8 cellular contexts compared by ENCODE assay signal in genomic region chr5:83472213-83472507, GRCh38. TPM values are rescaled to one million over a fixed set of nuclear protein-coding genes. Genes with fewer than 3 reads are reported as not detected.
DNase-seq lines count a peak whose midpoint lies in the region; ATAC-seq and TF ChIP-seq lines count a peak whose summit lies in the region.
"Had no signal": no experiment of that assay in that cellular context is flagged by ENCODE, and none has a peak within 500 bp of the region (broad histone marks: within the 10 kb centered on the region; RNA-seq: fewer than 3 reads in every experiment).

No MANE protein-coding gene starts in this region.

- WGBS in smooth muscle cell (ENCODE audit: low lambda C conversion rate) = 0% methylated on average over 5 of the region's 5 CpGs

- H3F3A ChIP-seq in smooth muscle cell (ENCODE audit: low read depth) = peaks cover 29% of the 10 kb centered on the region

- H3K27ac Mint-ChIP-seq in glutamatergic neuron (ENCODE audit: unreplicated experiment) = peak overlapping the region; percentile 94

- H3K4me3 ChIP-seq in HAP-1 (peak overlapping the region; percentile 32), WERI-Rb-1 (ENCODE audit: low read depth, low read length) (peak overlapping the region; percentile 64), smooth muscle cell (peak overlapping the region; percentile 75)

- peaks cover 55% of the 10 kb centered on the region for H4K20me1 ChIP-seq in smooth muscle cell (ENCODE audit: low read depth)

- no peak for ATAC-seq in GM21367 (IDR thresholded peaks at IDR 0.05; ENCODE audit: unreplicated experiment)

- peak overlapping the region; percentile 90 for H3K9ac ChIP-seq in smooth muscle cell (ENCODE audit: low read depth)

- H3K4me2 ChIP-seq in smooth muscle cell = peak overlapping the region; percentile 99

- peaks cover 35% of the 10 kb centered on the region for H3K27me3 ChIP-seq in HAP-1 (ENCODE audit: low read depth)
- peaks cover 13% of the 10 kb centered on the region for H3K27me3 ChIP-seq in WERI-Rb-1 (ENCODE audit: insufficient read depth, low read depth, severe bottlenecking)
- H3K27me3 ChIP-seq in smooth muscle cell (ENCODE audit: low read depth) = no peaks in the 10 kb centered on the region

- peaks cover 19% of the 10 kb centered on the region for H3K4me1 Mint-ChIP-seq in glutamatergic neuron (ENCODE audit: low read depth, unreplicated experiment)

- in situ Hi-C loops in HAP-1 (cut with MboI; ENCODE audit: low sequenced_read_pairs) = no loop called here

- H3K9me3 Mint-ChIP-seq in glutamatergic neuron (ENCODE audit: unreplicated experiment) = peaks cover 14% of the 10 kb centered on the region

- TF ChIP-seq CTCF in WERI-Rb-1 (IDR thresholded peaks at IDR 0.05; ENCODE audit: low read depth, low read length) (no peak), glutamatergic neuron (IDR thresholded peaks at IDR 0.05; ENCODE audit: partially characterized antibody, unreplicated experiment) (no peak), smooth muscle cell (IDR thresholded peaks at IDR 0.05; ENCODE audit: borderline replicate concordance, insufficient read depth, poor library complexity, severe bottlenecking) (no peak)

- DNase-seq in HAP-1 (ENCODE audit: low spot score in 2 of 2) (no peak), WERI-Rb-1 (no peak), glutamatergic neuron (no peak), smooth muscle cell (lab: John Stamatoyannopoulos, UW; ENCODE audit: unreplicated experiment) (no peak), NCI-H1048 (lab: John Stamatoyannopoulos, UW) (no peak), MV-4-11 (lab: John Stamatoyannopoulos, UW) (no peak)

- H3K36me3 Mint-ChIP-seq in glutamatergic neuron (ENCODE audit: unreplicated experiment) = no peaks in the 10 kb centered on the region

- H3K4me1 ChIP-seq in HAP-1 (peaks cover 16% of the 10 kb centered on the region), smooth muscle cell (ENCODE audit: low read depth) (peaks cover 56% of the 10 kb centered on the region)

- H3K4me3 Mint-ChIP-seq in glutamatergic neuron (ENCODE audit: unreplicated experiment) = peak overlapping the region; percentile 99

- H3K9me3 ChIP-seq in HAP-1 (no peaks in the 10 kb centered on the region), WERI-Rb-1 (ENCODE audit: severe bottlenecking) (no peaks in the 10 kb centered on the region), smooth muscle cell (replicated peaks; ENCODE audit: low read depth) (no peaks in the 10 kb centered on the region)

- no peaks in the 10 kb centered on the region for H3K36me3 ChIP-seq in HAP-1 (replicated peaks)
- H3K36me3 ChIP-seq in WERI-Rb-1 = no peaks in the 10 kb centered on the region
- H3K36me3 ChIP-seq in smooth muscle cell (ENCODE audit: low read depth) = no peaks in the 10 kb centered on the region

- peaks cover 84% of the 10 kb centered on the region for H3K79me2 ChIP-seq in smooth muscle cell (ENCODE audit: low read depth)

- peaks cover 15% of the 10 kb centered on the region for H3K27me3 Mint-ChIP-seq in glutamatergic neuron (ENCODE audit: unreplicated experiment)

- no peak overlapping the region for H2AFZ ChIP-seq in smooth muscle cell (ENCODE audit: low read depth)

- H3K27ac ChIP-seq in WERI-Rb-1 (no peak overlapping the region), smooth muscle cell (ENCODE audit: low read depth) (peak overlapping the region; percentile 91)
- H3K27ac ChIP-seq: foreskin keratinocyte had no signal

RNA-seq across cellular contexts. Expression of gene VCAN, which starts 0.6 kb away (rescaled TPM):
- 152 TPM for total RNA-seq in glutamatergic neuron (ENCODE audit: unreplicated experiment)
- total RNA-seq in smooth muscle cell = 2,724 and 3,065 TPM in 2 replicates
- 551 and 702 TPM in 2 replicates for polyA plus RNA-seq in smooth muscle cell

Comparison
In these comparisons a context has a peak if more than half of its experiments do, and no peak if none do; other contexts are left out.
1. RNA of gene VCAN, which starts 0.6 kb away (total RNA-seq): 2,724 to 3,065 TPM in smooth muscle cell; 152 TPM in glutamatergic neuron (single experiment); every median in the first group is over 10 times any median in the second.
2. Peak in every context shown above with its lines, with median percentiles within 50 percentile points of each other: H3K4me3 ChIP-seq.